ENCODE assay signal across 10 cellular contexts in the genomic region with DNA sequence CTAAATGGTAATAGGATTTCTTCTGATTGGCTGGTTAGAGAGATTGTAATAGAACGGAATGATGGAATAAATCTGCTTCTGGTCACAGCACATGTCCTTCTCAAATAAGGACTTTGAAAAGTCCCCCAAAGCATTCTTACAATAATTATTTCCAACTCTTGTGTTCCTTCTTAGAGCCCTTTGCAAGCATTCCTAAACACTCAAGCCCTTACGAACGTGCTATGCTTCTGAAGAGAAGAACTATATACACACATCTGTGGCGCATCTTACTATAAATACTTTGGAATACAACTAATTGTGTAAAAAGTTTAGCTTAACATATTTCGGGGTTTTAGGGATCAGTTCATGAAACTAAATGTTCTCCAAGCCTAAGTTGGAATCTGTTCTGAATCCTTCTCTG. TPM values are rescaled to one million over a fixed set of nuclear protein-coding genes. Genes with fewer than 3 reads are reported as not detected.
DNase-seq lines count a peak whose midpoint lies in the region; ATAC-seq, FAIRE-seq and TF ChIP-seq lines count a peak whose summit lies in the region.
"Had no signal": no experiment of that assay in that cellular context is flagged by ENCODE, and none has a peak within 500 bp of the region (broad histone marks: within the 10 kb centered on the region; RNA-seq: fewer than 3 reads in every experiment).

No MANE protein-coding gene starts in this region.

- H3K9me3 ChIP-seq in astrocyte (ENCODE audit: insufficient read depth, low read depth, low read length) = no peaks in the 10 kb centered on the region

- H3K4me3 Mint-ChIP-seq in GM23338 (no peak overlapping the region), astrocyte (ENCODE audit: unreplicated experiment) (no peak overlapping the region), type B pancreatic cell (no peak overlapping the region)
- H3K4me3 Mint-ChIP-seq in stimulated activated naive B cell treated with anti-CD40 and anti-IgM and Interleukin-4, amounts not matched to agents 10 μg/mL and 1 μg/mL and 100 μg/mL, for 72 hours = no peak overlapping the region

- H2AFZ ChIP-seq in GM23338 = no peak overlapping the region
- no peak overlapping the region for H2AFZ ChIP-seq in astrocyte (ENCODE audit: low read depth, low read length)

- H3K9me2 ChIP-seq in GM23338 (ENCODE audit: insufficient read depth) = no peaks in the 10 kb centered on the region

- no peaks in the 10 kb centered on the region for H3K9me3 Mint-ChIP-seq in GM23338
- H3K9me3 Mint-ChIP-seq in astrocyte (ENCODE audit: unreplicated experiment) = no peaks in the 10 kb centered on the region
- H3K9me3 Mint-ChIP-seq in stimulated activated naive B cell treated with anti-CD40 and anti-IgM and Interleukin-4, amounts not matched to agents 10 μg/mL and 1 μg/mL and 100 μg/mL, for 72 hours = no peaks in the 10 kb centered on the region
- H3K9me3 Mint-ChIP-seq in type B pancreatic cell = no peaks in the 10 kb centered on the region

- H3K27ac Mint-ChIP-seq in GM23338 = peak overlapping the region; percentile 6; the same call in 1 of the 2 replicates
- peak overlapping the region; percentile 99 for H3K27ac Mint-ChIP-seq in astrocyte (ENCODE audit: unreplicated experiment)
- H3K27ac Mint-ChIP-seq in stimulated activated naive B cell treated with anti-CD40 and anti-IgM and Interleukin-4, amounts not matched to agents 10 μg/mL and 1 μg/mL and 100 μg/mL, for 72 hours = peak overlapping the region; percentile 51
- H3K27ac Mint-ChIP-seq in type B pancreatic cell = no peak overlapping the region

- H3K27me3 Mint-ChIP-seq in GM23338 (ENCODE audit: insufficient read depth, low read depth, poor library complexity) (peaks cover 4% of the 10 kb centered on the region), astrocyte (ENCODE audit: low read depth, unreplicated experiment) (no peaks in the 10 kb centered on the region), type B pancreatic cell (no peaks in the 10 kb centered on the region)
- no peaks in the 10 kb centered on the region for H3K27me3 Mint-ChIP-seq in stimulated activated naive B cell treated with anti-CD40 and anti-IgM and Interleukin-4, amounts not matched to agents 10 μg/mL and 1 μg/mL and 100 μg/mL, for 72 hours

- H3K4me1 ChIP-seq in GM23338 (ENCODE audit: insufficient read depth) (peaks cover 18% of the 10 kb centered on the region; the same call in 1 of the 2 replicates), astrocyte (ENCODE audit: insufficient read depth, low read length) (peaks cover 32% of the 10 kb centered on the region)

- H3K27me3 ChIP-seq in GM23338 (ENCODE audit: insufficient read depth) = no peaks in the 10 kb centered on the region
- H3K27me3 ChIP-seq in astrocyte (ENCODE audit: insufficient read depth, low read length) = no peaks in the 10 kb centered on the region

- H3K79me2 ChIP-seq in GM23338 (replicated peaks; ENCODE audit: insufficient read depth) (peaks cover 100% of the 10 kb centered on the region), astrocyte (ENCODE audit: insufficient read depth, low read length) (peaks cover 96% of the 10 kb centered on the region)

- H3F3A ChIP-seq in GM23338 (replicated peaks; ENCODE audit: low read depth) = no peaks in the 10 kb centered on the region

- H4K20me1 ChIP-seq in GM23338 (replicated peaks; ENCODE audit: insufficient read depth) = peaks cover 48% of the 10 kb centered on the region
- H4K20me1 ChIP-seq in astrocyte (ENCODE audit: insufficient read depth, low read length) = peaks cover 12% of the 10 kb centered on the region

- peaks cover 10% of the 10 kb centered on the region; the same call in 2 of the 3 replicates for H3K4me1 Mint-ChIP-seq in GM23338
- peaks cover 34% of the 10 kb centered on the region for H3K4me1 Mint-ChIP-seq in astrocyte (ENCODE audit: low read depth, unreplicated experiment)
- H3K4me1 Mint-ChIP-seq in stimulated activated naive B cell treated with anti-CD40 and anti-IgM and Interleukin-4, amounts not matched to agents 10 μg/mL and 1 μg/mL and 100 μg/mL, for 72 hours = peaks cover 10 to 45% of the 10 kb centered on the region in 2 donors
- H3K4me1 Mint-ChIP-seq in type B pancreatic cell (ENCODE audit: unreplicated experiment) = peaks cover 6% of the 10 kb centered on the region

- peaks cover 27% of the 10 kb centered on the region; the same call in 2 of the 3 replicates for H3K36me3 Mint-ChIP-seq in GM23338 (ENCODE audit: low read depth)
- H3K36me3 Mint-ChIP-seq in astrocyte (ENCODE audit: low read depth, unreplicated experiment) = peaks cover 10% of the 10 kb centered on the region
- H3K36me3 Mint-ChIP-seq in stimulated activated naive B cell treated with anti-CD40 and anti-IgM and Interleukin-4, amounts not matched to agents 10 μg/mL and 1 μg/mL and 100 μg/mL, for 72 hours = peaks cover 2 to 5% of the 10 kb centered on the region in 2 donors
- H3K36me3 Mint-ChIP-seq in type B pancreatic cell = peaks cover 5% of the 10 kb centered on the region

- no peaks in the 10 kb centered on the region for H3K36me3 ChIP-seq in GM23338 (ENCODE audit: insufficient read depth)
- peaks cover 4% of the 10 kb centered on the region for H3K36me3 ChIP-seq in astrocyte (ENCODE audit: insufficient read depth, low read length)

- H3K27ac ChIP-seq in GM23338 (ENCODE audit: low read depth) = peak overlapping the region; percentile 20
- H3K27ac ChIP-seq in astrocyte (ENCODE audit: low read depth, low read length) = peak overlapping the region; percentile 92

- H3K4me3 ChIP-seq in GM23338 = no peak overlapping the region
- no peak overlapping the region for H3K4me3 ChIP-seq in astrocyte (ENCODE audit: insufficient read depth, low read depth, low read length)

- no peak for TF ChIP-seq CTCF in GM23338 (conservative IDR thresholded peaks at IDR 0.05; ENCODE audit: low read depth in 2 of 2)
- TF ChIP-seq CTCF in astrocyte (IDR thresholded peaks at IDR 0.05; ENCODE audit: insufficient read depth, low read depth, low read length) = no peak
- no peak for TF ChIP-seq CTCF in type B pancreatic cell (conservative IDR thresholded peaks at IDR 0.05)

- DNase-seq in GM23338 (ENCODE audit: low spot score) (no peak), astrocyte (ENCODE audit: low read depth) (no peak), iris pigment epithelial cell (ENCODE audit: low read depth) (peak; percentile 51), type B pancreatic cell (ENCODE audit: extremely low spot score, unreplicated experiment) (no peak)
- DNase-seq in stimulated activated naive B cell treated with anti-CD40 and anti-IgM and Interleukin-4, amounts not matched to agents 10 μg/mL and 1 μg/mL and 100 μg/mL, for 72 hours = no peak
- DNase-seq: NCI-H1930, occipital lobe had no signal

- peak overlapping the region; percentile 81 for H3K9ac ChIP-seq in astrocyte (ENCODE audit: low read length)

- H3K4me2 ChIP-seq in GM23338 (no peak overlapping the region), astrocyte (ENCODE audit: low read length) (peak overlapping the region; percentile 72)

- ATAC-seq in GM23338 (no peak), GM21360 (IDR thresholded peaks at IDR 0.05; ENCODE audit: unreplicated experiment) (no peak), HG02870 (IDR thresholded peaks at IDR 0.05; ENCODE audit: unreplicated experiment) (no peak), GM18517 (IDR thresholded peaks at IDR 0.05; ENCODE audit: unreplicated experiment) (no peak)
- ATAC-seq in stimulated activated naive B cell treated with anti-CD40 and anti-IgM and Interleukin-4, amounts not matched to agents 10 μg/mL and 1 μg/mL and 100 μg/mL, for 72 hours (replicated peaks) = no peak

- peak; percentile 81 for FAIRE-seq in astrocyte (lab: Jason Lieb, UNC)

TF ChIP-seq in GM23338, 12 proteins besides CTCF, POLR2A, EP300 and RAD21 (continues in another document):
- no peak for TF ChIP-seq ZNF331 (CRISPR knock-in tag; IDR thresholded peaks at IDR 0.05; ENCODE audit: low read depth)

RNA-seq across cellular contexts. Expression of a gene that starts 25.6 kb away (rescaled TPM):
- total RNA-seq in GM23338 (2014; rRNA removed; shearing (Covaris generic)) = 308 and 319 TPM in 2 replicates
- polyA plus RNA-seq in GM23338 (2016; fragmentation: Nextera tagmentation; extraction: Ambion mirVana) = 84.0 and 92.5 TPM in 2 replicates
- total RNA-seq in astrocyte (353 and 375 TPM in 2 replicates), type B pancreatic cell (ENCODE audit: low replicate concordance) (102 and 109 TPM in 2 replicates)
